In genomic region chr9:33473216-33473615, GRCh38 we compare ENCODE assay signal across 1 cellular context.
TF ChIP-seq lines count a peak whose summit lies in the region.

No MANE protein-coding gene starts in this region.

TF ChIP-seq in K562, 482 proteins besides CTCF, POLR2A, EP300 and RAD21:
- no peak for TF ChIP-seq ZNF23 (CRISPR knock-in tag; IDR thresholded peaks at IDR 0.05)
- no peak for TF ChIP-seq E2F3 (CRISPR knock-in tag; IDR thresholded peaks at IDR 0.05)
- TF ChIP-seq LEF1 (IDR thresholded peaks at IDR 0.05): no peak
- TF ChIP-seq ELF4 (CRISPR knock-in tag; IDR thresholded peaks at IDR 0.05): no peak
- TF ChIP-seq E2F8 (IDR thresholded peaks at IDR 0.05; ENCODE audit: low read depth, partially characterized antibody): no peak
- TF ChIP-seq SMAD4 (CRISPR knock-in tag; conservative IDR thresholded peaks at IDR 0.05): no peak
- no peak for TF ChIP-seq FOXM1 (IDR thresholded peaks at IDR 0.05; ENCODE audit: low read depth)
- 0 out of 2 replicates have a peak, but pooled peaks have one; percentile 46 for TF ChIP-seq FOXM1 (CRISPR knock-in tag; IDR thresholded peaks at IDR 0.05; ENCODE audit: low read depth)
- no peak for TF ChIP-seq TEAD2 (tag; IDR thresholded peaks at IDR 0.05)
